Comparison of ENCODE assay signal across 12 cellular contexts in genomic region chr7:117827861-117828260, GRCh38. TPM values are rescaled to one million over a fixed set of nuclear protein-coding genes. Genes with fewer than 3 reads are reported as not detected.
DNase-seq lines count a peak whose midpoint lies in the region; FAIRE-seq and TF ChIP-seq lines count a peak whose summit lies in the region.
"Had no signal": no experiment of that assay in that cellular context is flagged by ENCODE, and none has a peak within 500 bp of the region (broad histone marks: within the 10 kb centered on the region; RNA-seq: fewer than 3 reads in every experiment).

No MANE protein-coding gene starts in this region.

- DNase-seq in NCI-H1417 (lab: John Stamatoyannopoulos, UW), result peak in 2 of 3 experiments; percentile 33 to 79
- no peak for DNase-seq in NCI-H1417 treated with DMSO at 0.1 percent for 48 hours (lab: John Stamatoyannopoulos, UW)
- DNase-seq in SW480 (ENCODE audit: low spot score), result peak; percentile 69
- peak; percentile 88 for DNase-seq in foreskin melanocyte
- peak; percentile 41 for DNase-seq in urothelium cell line (ENCODE audit: low spot score)
- DNase-seq in CD14-positive monocyte (ENCODE audit: low spot score), result no peak
- DNase-seq in GM10248 (ENCODE audit: extremely low spot score), result no peak
- DNase-seq in RPMI8226, result no peak
- DNase-seq: dermis blood vessel endothelial cell; SIG-M5; stimulated activated CD4-positive, alpha-beta T cell treated with anti-CD3 and anti-CD28 coated beads, Interleukin-1b, Interleukin-23, amount 100 ng/mL, for 48 hours had no signal

- H3K4me1 Mint-ChIP-seq in CD14-positive monocyte, result no peaks in the 10 kb centered on the region

- CTCF ChIA-PET in GM10248 (lab: Yijun Ruan, JAX), result interaction anchor here (1.7 kb wide), 1 partner anchor 76 kb away, joined by 4 read pairs; no protein-coding TSS in a partner anchor

- no peak overlapping the region for H3K27ac Mint-ChIP-seq in CD14-positive monocyte

- TF ChIP-seq CTCF in CD14-positive monocyte (IDR thresholded peaks at IDR 0.05) (no peak), GM10248 (IDR thresholded peaks at IDR 0.05; ENCODE audit: control extremely low read depth, extremely low read depth, low read depth, missing control alignments) (no peak)

- intact Hi-C loops in CD14-positive monocyte (cut with micrococcal nuclease), result no loop called here

- H3K4me3 Mint-ChIP-seq in CD14-positive monocyte, result no peak overlapping the region

- no peaks in the 10 kb centered on the region for H3K36me3 Mint-ChIP-seq in CD14-positive monocyte

- no peak for FAIRE-seq in urothelium cell line (lab: Jason Lieb, UNC)
- FAIRE-seq: A204.1 had no signal

- H3K27me3 Mint-ChIP-seq in CD14-positive monocyte (ENCODE audit: low read depth in 3 of 3), result peaks cover 1 to 3% (median 2%) of the 10 kb centered on the region in 3 donors

- H3K9me3 Mint-ChIP-seq in CD14-positive monocyte, result peaks cover 0 to 7% (median 0%) of the 10 kb centered on the region in 7 donors

- POLR2A ChIA-PET in GM10248 (lab: Yijun Ruan, JAX), result no interaction called here

RNA-seq across cellular contexts. Expression of gene CTTNBP2, which starts 45.4 kb away (rescaled TPM):
- under 1 TPM in 1 of 2 donors, not detected in 1; 0.38 TPM for polyA plus RNA-seq in CD14-positive monocyte

Comparison
In these comparisons a context has a peak if more than half of its experiments do, and no peak if none do; other contexts are left out.
1. DNase-seq: peak in NCI-H1417 (2 of 3), SW480 (single experiment), foreskin melanocyte (single experiment) and urothelium cell line (single experiment); none in NCI-H1417 treated with DMSO at 0.1 percent for 48 hours (single experiment), CD14-positive monocyte (single experiment), GM10248 (single experiment) and RPMI8226 (single experiment).